In the genomic region with DNA sequence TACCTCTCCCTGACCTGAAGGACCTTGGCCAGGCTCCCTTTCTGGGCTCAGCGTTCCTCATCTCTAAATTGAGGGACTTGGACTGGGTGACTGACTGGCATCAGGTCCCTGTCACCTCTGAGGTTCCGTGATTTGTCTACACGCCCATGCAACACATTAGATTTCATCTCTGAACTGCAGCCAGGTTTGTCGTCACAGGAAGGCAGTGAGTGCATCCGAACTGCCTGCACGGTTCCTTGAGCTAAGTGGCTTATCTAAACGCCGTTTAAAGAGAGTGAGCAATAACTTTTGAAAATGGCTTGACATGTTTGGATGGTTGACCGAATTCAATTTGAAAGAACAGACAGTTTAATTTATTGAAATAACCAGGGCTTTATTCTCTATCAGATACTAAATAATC, we compare ENCODE assay signal across 16 cellular contexts.
DNase-seq lines count a peak whose midpoint lies in the region; ATAC-seq, FAIRE-seq and TF ChIP-seq lines count a peak whose summit lies in the region.
"Had no signal": no experiment of that assay in that cellular context is flagged by ENCODE, and none has a peak within 500 bp of the region (broad histone marks: within the 10 kb centered on the region; RNA-seq: fewer than 3 reads in every experiment).

No MANE protein-coding gene starts in this region.

- H2BK20ac ChIP-seq in H9 (ENCODE audit: low read depth, low read length, poor library complexity, severe bottlenecking) = no peak overlapping the region

- ATAC-seq in activated CD8-positive, alpha-beta T cell treated with anti-CD3 and anti-CD28 coated beads for 36 hours = no peak

- H3K4me2 ChIP-seq in astrocyte (ENCODE audit: low read length) (no peak overlapping the region), H9 (ENCODE audit: insufficient read depth, insufficient read length, low read length) (no peak overlapping the region)

- H3K27ac Mint-ChIP-seq in astrocyte (ENCODE audit: unreplicated experiment) (no peak overlapping the region), H9 (no peak overlapping the region)
- H3K27ac Mint-ChIP-seq in activated CD8-positive, alpha-beta T cell treated with anti-CD3 and anti-CD28 coated beads for 36 hours = no peak overlapping the region
- H3K27ac Mint-ChIP-seq: CD4-positive, alpha-beta T cell had no signal

- TF ChIP-seq CTCF in BE2C (IDR thresholded peaks at IDR 0.05; ENCODE audit: low read depth, low read length) = no peak
- TF ChIP-seq CTCF in astrocyte (IDR thresholded peaks at IDR 0.05; ENCODE audit: insufficient read depth, low read depth, low read length) = no peak
- TF ChIP-seq CTCF in thyroid gland (IDR thresholded peaks at IDR 0.05) = no peak
- TF ChIP-seq CTCF in H9 (conservative IDR thresholded peaks at IDR 0.05) = no peak
- no peak for TF ChIP-seq CTCF in activated CD8-positive, alpha-beta T cell treated with anti-CD3 and anti-CD28 coated beads for 36 hours (IDR thresholded peaks at IDR 0.05)

- no peak overlapping the region for H4K8ac ChIP-seq in H9 (replicated peaks; ENCODE audit: insufficient read length, low read depth, low read length)

- no peak overlapping the region for H2BK12ac ChIP-seq in H9 (ENCODE audit: insufficient read length, low read depth, low read length)

- WGBS in thyroid gland, 2 donors = 35 to 53% methylated on average over 6 to 9 of the region's 9 CpGs
- WGBS in H9 (ENCODE audit: extremely low coverage, insufficient read length, low lambda C conversion rate) = no CpG with 5 or more reads among the region's 9 CpGs

- no peaks in the 10 kb centered on the region for H3K36me3 ChIP-seq in BE2C
- no peaks in the 10 kb centered on the region for H3K36me3 ChIP-seq in astrocyte (ENCODE audit: insufficient read depth, low read length)
- no peaks in the 10 kb centered on the region for H3K36me3 ChIP-seq in thyroid gland

- H3K9ac ChIP-seq in astrocyte (ENCODE audit: low read length) (no peak overlapping the region), H9 (ENCODE audit: extremely low read depth, insufficient read length, low read length) (no peak overlapping the region)

- CTCF ChIA-PET in activated CD8-positive, alpha-beta T cell treated with anti-CD3 and anti-CD28 coated beads for 36 hours (lab: Charles Lee) = no interaction called here

- no peaks in the 10 kb centered on the region for H3K9me3 ChIP-seq in BE2C
- no peaks in the 10 kb centered on the region for H3K9me3 ChIP-seq in astrocyte (ENCODE audit: insufficient read depth, low read depth, low read length)
- H3K9me3 ChIP-seq in thyroid gland = no peaks in the 10 kb centered on the region
- no peaks in the 10 kb centered on the region for H3K9me3 ChIP-seq in H9 (ENCODE audit: control insufficient read depth, low read depth, low read length)
- H3K9me3 ChIP-seq: Caco-2 had no signal

- H3K36me3 Mint-ChIP-seq in astrocyte (ENCODE audit: low read depth, unreplicated experiment) (no peaks in the 10 kb centered on the region), H9 (ENCODE audit: insufficient read depth in 1 of 3, low read depth in 3 of 3) (peaks cover 18 to 30% (median 29%) of the 10 kb centered on the region in 3 experiments; a peak in 6 of 7 replicates)
- H3K36me3 Mint-ChIP-seq in activated CD8-positive, alpha-beta T cell treated with anti-CD3 and anti-CD28 coated beads for 36 hours (ENCODE audit: low read depth) = no peaks in the 10 kb centered on the region

- no peak overlapping the region for H2AFZ ChIP-seq in astrocyte (ENCODE audit: low read depth, low read length)
- H2AFZ ChIP-seq in H9 (ENCODE audit: low read length) = no peak overlapping the region

- H3K56ac ChIP-seq in H9 (ENCODE audit: insufficient read length, low read depth, low read length) = no peak overlapping the region

- no peak for TF ChIP-seq POLR2A in thyroid gland (IDR thresholded peaks at IDR 0.05)

- no peaks in the 10 kb centered on the region for H3K9me3 Mint-ChIP-seq in astrocyte (ENCODE audit: unreplicated experiment)
- no peaks in the 10 kb centered on the region for H3K9me3 Mint-ChIP-seq in H9
- H3K9me3 Mint-ChIP-seq in activated CD8-positive, alpha-beta T cell treated with anti-CD3 and anti-CD28 coated beads for 36 hours = no peaks in the 10 kb centered on the region
- H3K9me3 Mint-ChIP-seq: CD4-positive, alpha-beta T cell had no signal

- H3K27me3 ChIP-seq in BE2C (no peaks in the 10 kb centered on the region), astrocyte (ENCODE audit: insufficient read depth, low read length) (no peaks in the 10 kb centered on the region), thyroid gland (no peaks in the 10 kb centered on the region), H9 (ENCODE audit: insufficient read depth, low read length) (no peaks in the 10 kb centered on the region)

- no peak overlapping the region for H3K23ac ChIP-seq in H9 (ENCODE audit: insufficient read length, low read depth, low read length)

- H3K4me3 ChIP-seq in BE2C (ENCODE audit: low read depth, low read length) = 0 out of 2 replicates have a peak overlapping the region, but pooled peaks have one; percentile 11
- no peak overlapping the region for H3K4me3 ChIP-seq in astrocyte (ENCODE audit: insufficient read depth, low read depth, low read length)
- no peak overlapping the region for H3K4me3 ChIP-seq in thyroid gland (replicated peaks in 1 of 3)

- intact Hi-C loops in thyroid gland (cut with DNase I) = no loop called here
- intact Hi-C loops in activated CD8-positive, alpha-beta T cell treated with anti-CD3 and anti-CD28 coated beads for 36 hours (cut with micrococcal nuclease) = no loop called here

- peak; percentile 72 for FAIRE-seq in astrocyte (lab: Jason Lieb, UNC)
- FAIRE-seq: D721Med had no signal

- H3K27me3 Mint-ChIP-seq in astrocyte (ENCODE audit: low read depth, unreplicated experiment) (no peaks in the 10 kb centered on the region), H9 (ENCODE audit: low read depth) (no peaks in the 10 kb centered on the region)
- H3K27me3 Mint-ChIP-seq in activated CD8-positive, alpha-beta T cell treated with anti-CD3 and anti-CD28 coated beads for 36 hours = no peaks in the 10 kb centered on the region
- H3K27me3 Mint-ChIP-seq: CD4-positive, alpha-beta T cell had no signal

- H3K23me2 ChIP-seq in H9 (ENCODE audit: insufficient read length, low read depth, low read length, poor library complexity, severe bottlenecking) = no peaks in the 10 kb centered on the region

- H3K4me1 ChIP-seq in BE2C = no peaks in the 10 kb centered on the region
- H3K4me1 ChIP-seq in astrocyte (ENCODE audit: insufficient read depth, low read length) = no peaks in the 10 kb centered on the region
- H3K4me1 ChIP-seq in thyroid gland = no peaks in the 10 kb centered on the region
- no peaks in the 10 kb centered on the region for H3K4me1 ChIP-seq in H9 (ENCODE audit: insufficient read depth, low read length)
- H3K4me1 ChIP-seq: Caco-2 had no signal

- no peak overlapping the region for H3K14ac ChIP-seq in H9 (ENCODE audit: insufficient read depth, low read length)

- H4K20me1 ChIP-seq in astrocyte (ENCODE audit: insufficient read depth, low read length) (no peaks in the 10 kb centered on the region), H9 (ENCODE audit: control insufficient read depth, insufficient read depth, insufficient read length) (no peaks in the 10 kb centered on the region)

- DNase-seq in BE2C (peak; percentile 57), astrocyte (ENCODE audit: low read depth) (no peak), left kidney (ENCODE audit: low read depth, low spot score) (peak; percentile 0), thyroid gland (peak; percentile 50 to 63), NCI-H1436 treated with DMSO at 0.1 percent for 48 hours (lab: John Stamatoyannopoulos, UW) (no peak), H9 (no peak)
- DNase-seq in activated CD8-positive, alpha-beta T cell treated with anti-CD3 and anti-CD28 coated beads for 36 hours = no peak
- DNase-seq: ACHN; Caco-2; CD4-positive, alpha-beta T cell; GF-D8; GOT3; H7; IMR-90 had no signal

- H3K4me3 Mint-ChIP-seq in astrocyte (ENCODE audit: unreplicated experiment) (no peak overlapping the region), H9 (no peak overlapping the region)
- H3K4me3 Mint-ChIP-seq in activated CD8-positive, alpha-beta T cell treated with anti-CD3 and anti-CD28 coated beads for 36 hours = no peak overlapping the region
- H3K4me3 Mint-ChIP-seq: CD4-positive, alpha-beta T cell had no signal

- no peaks in the 10 kb centered on the region for H3K79me1 ChIP-seq in H9 (ENCODE audit: insufficient read depth, low read depth, low read length, poor library complexity, severe bottlenecking)

- H2AK5ac ChIP-seq in H9 (ENCODE audit: insufficient read length, low read length) = no peak overlapping the region

- H3K79me2 ChIP-seq in astrocyte (ENCODE audit: insufficient read depth, low read length) (no peaks in the 10 kb centered on the region), H9 (ENCODE audit: insufficient read depth, low read length) (no peaks in the 10 kb centered on the region)

- POLR2A ChIA-PET in activated CD8-positive, alpha-beta T cell treated with anti-CD3 and anti-CD28 coated beads for 36 hours (lab: Charles Lee) = no interaction called here

- no peak overlapping the region for H3K27ac ChIP-seq in astrocyte (ENCODE audit: low read depth, low read length)
- H3K27ac ChIP-seq in thyroid gland = no peak overlapping the region
- no peak overlapping the region for H3K27ac ChIP-seq in H9 (ENCODE audit: insufficient read length, low read depth, low read length)
- H3K27ac ChIP-seq: C4-2B had no signal

- H2BK120ac ChIP-seq in H9 (ENCODE audit: low read depth, low read length, poor library complexity, severe bottlenecking) = no peak overlapping the region

- H2BK15ac ChIP-seq in H9 (ENCODE audit: low read depth, low read length) = no peak overlapping the region

- no peaks in the 10 kb centered on the region for H3K4me1 Mint-ChIP-seq in astrocyte (ENCODE audit: low read depth, unreplicated experiment)
- H3K4me1 Mint-ChIP-seq in H9 = no peaks in the 10 kb centered on the region
- no peaks in the 10 kb centered on the region for H3K4me1 Mint-ChIP-seq in activated CD8-positive, alpha-beta T cell treated with anti-CD3 and anti-CD28 coated beads for 36 hours (ENCODE audit: low read depth)

- H3T11ph ChIP-seq in H9 (ENCODE audit: low read length) = no peak overlapping the region

- no peak overlapping the region for H2BK5ac ChIP-seq in H9 (ENCODE audit: insufficient read length, low read length)

- H3K18ac ChIP-seq in H9 (ENCODE audit: insufficient read length, low read depth, low read length) = no peak overlapping the region

- no peak overlapping the region for H3K4ac ChIP-seq in H9 (ENCODE audit: low read depth, low read length)

- H4K91ac ChIP-seq in H9 (ENCODE audit: insufficient read length, low read depth, low read length) = no peak overlapping the region

- no peak overlapping the region for H4K5ac ChIP-seq in H9 (ENCODE audit: insufficient read length, low read depth, low read length)

Comparison
In these comparisons a context has a peak if more than half of its experiments do, and no peak if none do; other contexts are left out.
1. DNase-seq: peak in BE2C (single experiment), left kidney (single experiment) and thyroid gland (2 of 2); none in astrocyte (single experiment), NCI-H1436 treated with DMSO at 0.1 percent for 48 hours (single experiment), H9 (single experiment) and activated CD8-positive, alpha-beta T cell treated with anti-CD3 and anti-CD28 coated beads for 36 hours (single experiment).